In genomic region chr3:171551296-171551695, GRCh38 we compare ENCODE assay signal across 33 cellular contexts.
DNase-seq lines count a peak whose midpoint lies in the region; ATAC-seq and TF ChIP-seq lines count a peak whose summit lies in the region.
"Had no signal": no experiment of that assay in that cellular context is flagged by ENCODE, and none has a peak within 500 bp of the region (broad histone marks: within the 10 kb centered on the region; RNA-seq: fewer than 3 reads in every experiment).

No MANE protein-coding gene starts in this region.

- no peak for TF ChIP-seq CTCF in fibroblast of villous mesenchyme (IDR thresholded peaks at IDR 0.05; ENCODE audit: insufficient read depth, low read depth, low read length)
- TF ChIP-seq CTCF in neutrophil (IDR thresholded peaks at IDR 0.05), result no peak

- H3K27me3 ChIP-seq in SJCRH30, result no peaks in the 10 kb centered on the region
- no peaks in the 10 kb centered on the region for H3K27me3 ChIP-seq in neutrophil
- H3K27me3 ChIP-seq: BE2C; BLaER1; BLaER1 treated with 17β-estradiol and CSF1 and Interleukin-3, amounts not matched to agents 10 nM and 100 nM had no signal

- H3K4me1 ChIP-seq in SJCRH30 (peaks cover 29% of the 10 kb centered on the region), neutrophil (ENCODE audit: control insufficient read depth in 1 of 2, insufficient read depth in 1 of 2, low read depth in 1 of 2, low read length in 1 of 2) (peaks cover 35 to 42% of the 10 kb centered on the region in 2 experiments)
- H3K4me1 ChIP-seq: A549, BLaER1 had no signal

- H3K36me3 ChIP-seq in SJCRH30 (no peaks in the 10 kb centered on the region), neutrophil (no peaks in the 10 kb centered on the region)
- H3K36me3 ChIP-seq: BE2C; BLaER1; BLaER1 treated with 17β-estradiol and CSF1 and Interleukin-3, amounts not matched to agents 10 nM and 100 nM had no signal

- H3K27ac ChIP-seq in SJCRH30, result no peak overlapping the region
- peak overlapping the region; percentile 84 for H3K27ac ChIP-seq in neutrophil
- H3K27ac ChIP-seq: 22Rv1, A549, BLaER1, C4-2B had no signal

- H3K9me3 ChIP-seq in SJCRH30 (replicated peaks) (no peaks in the 10 kb centered on the region), neutrophil (no peaks in the 10 kb centered on the region)
- H3K9me3 ChIP-seq: A549, BE2C, BLaER1, Caco-2 had no signal

- H3K4me3 ChIP-seq in SJCRH30 (no peak overlapping the region), fibroblast of villous mesenchyme (ENCODE audit: low read depth, low read length) (no peak overlapping the region), neutrophil (ENCODE audit: low read depth in 1 of 2, low read length in 1 of 2) (no peak overlapping the region)
- H3K4me3 ChIP-seq: A549; BLaER1; BLaER1 treated with 17β-estradiol and CSF1 and Interleukin-3, amounts not matched to agents 10 nM and 100 nM had no signal

- no peak for ATAC-seq in HG02798 (IDR thresholded peaks at IDR 0.05; ENCODE audit: poor library complexity, unreplicated experiment)
- ATAC-seq: A549; CD8-positive, alpha-beta T cell had no signal

- peak; percentile 60 to 86 for DNase-seq in SJCRH30
- peak; percentile 34 for DNase-seq in fibroblast of villous mesenchyme (ENCODE audit: low read depth)
- DNase-seq in myocyte (ENCODE audit: low read depth), result peak; percentile 9
- DNase-seq in stimulated activated CD4-positive, alpha-beta T cell treated with anti-CD3 and anti-CD28 coated beads, Interleukin-15, amount 100 ng/mL, for 24 hours, result no peak
- no peak for DNase-seq in SW480 (ENCODE audit: low spot score)
- no peak for DNase-seq in OCI-M2 (lab: John Stamatoyannopoulos, UW; ENCODE audit: unreplicated experiment)
- DNase-seq: 8988T; ACHN; AML-193; BE2C; C1 segment of cervical spinal cord; Caco-2; Calu3; CD4-positive, alpha-beta memory T cell; CD4-positive, alpha-beta T cell; CD4-positive, CD25-positive, alpha-beta regulatory T cell; CD8-positive, alpha-beta memory T cell; CD8-positive, alpha-beta T cell; COR-L47; DMS 273 treated with DMSO at 0.1 percent for 48 hours; DMS153; DMS53; DMS79; DMS79 treated with DMSO at 0.1 percent for 48 hours; DND-41; EL had no signal

Comparison
In these comparisons a context has a peak if more than half of its experiments do, and no peak if none do; other contexts are left out.
1. DNase-seq: peak in SJCRH30 (2 of 2), fibroblast of villous mesenchyme (single experiment) and myocyte (single experiment); none in stimulated activated CD4-positive, alpha-beta T cell treated with anti-CD3 and anti-CD28 coated beads, Interleukin-15, amount 100 ng/mL, for 24 hours (single experiment), SW480 (single experiment) and OCI-M2 (single experiment).